Comparison of ENCODE assay signal across 12 cellular contexts in genomic region chr2:239952251-239952650, GRCh38.
"Had no signal": no experiment of that assay in that cellular context is flagged by ENCODE, and none has a peak within 500 bp of the region (broad histone marks: within the 10 kb centered on the region; RNA-seq: fewer than 3 reads in every experiment).

No MANE protein-coding gene starts in this region.

- H3K9me3 ChIP-seq: stomach, upper lobe of left lung had no signal

- H3K27ac ChIP-seq: foreskin keratinocyte, upper lobe of left lung had no signal

- H3K4me3 ChIP-seq: lung, stomach, upper lobe of left lung had no signal

- DNase-seq: activated CD4-positive, alpha-beta T cell treated with anti-CD3 and anti-CD28 coated beads, Interleukin-2, amount 50 U/mL, for 1 hour; activated T-cell treated with anti-CD3 and anti-CD28 coated beads for 4 hours; amniotic stem cell; foreskin keratinocyte; naive thymus-derived CD8-positive, alpha-beta T cell; SIG-M5; stimulated activated CD4-positive, alpha-beta T cell treated with anti-CD3 and anti-CD28 coated beads, Interleukin-4, amount 100 ng/mL, for 1 hour; stomach; T-helper 2 cell; upper lobe of left lung had no signal

- H3K27me3 ChIP-seq: foreskin keratinocyte, stomach, upper lobe of left lung had no signal

- ATAC-seq: activated T-helper 17 cell treated with anti-CD3 and anti-CD28 coated beads, Interleukin-2, amount 50 U/mL, for 72 hours; foreskin keratinocyte; naive thymus-derived CD8-positive, alpha-beta T cell had no signal

- H3K4me1 ChIP-seq: foreskin keratinocyte had no signal
